ENCODE assay signal across 7 cellular contexts in the genomic region with DNA sequence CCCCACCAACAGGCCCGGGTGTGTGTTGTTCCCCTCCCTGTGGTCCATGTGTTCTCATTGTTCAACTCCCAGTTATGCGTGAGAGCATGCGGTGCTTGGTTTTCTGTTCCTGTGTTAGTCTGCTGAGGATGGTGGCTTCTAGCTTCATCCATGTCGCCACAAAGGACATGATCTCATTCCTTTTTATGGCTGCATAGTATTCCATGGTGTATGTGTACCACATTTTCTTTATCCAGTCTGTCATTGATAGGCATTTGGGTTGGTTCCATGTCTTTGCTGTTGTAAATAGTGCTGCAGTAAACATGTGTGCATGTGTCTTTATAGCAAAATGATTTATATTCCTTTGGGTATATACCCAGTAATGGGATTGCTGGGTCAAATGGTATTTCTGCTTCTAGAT. TPM values are rescaled to one million over a fixed set of nuclear protein-coding genes. Genes with fewer than 3 reads are reported as not detected.
A peak's percentile ranks its signal among the peaks of the same experiment; 100 is the strongest.
DNase-seq lines count a peak whose midpoint lies in the region; ATAC-seq, FAIRE-seq and TF ChIP-seq lines count a peak whose summit lies in the region.
"Not testable (repeated sequence)": the region's sequence is repeated elsewhere in the genome, so short reads cannot be mapped to it uniquely, and the experiment has no call there.

No MANE protein-coding gene starts in this region.

- not testable (repeated sequence) for H3K27me3 ChIP-seq in CD4-positive, alpha-beta memory T cell (ENCODE audit: insufficient read depth, low read length); K562 (ENCODE audit: control insufficient read depth in 2 of 2, insufficient read depth in 2 of 2, low read length in 2 of 2)

- BruUV-seq in K562 (replicated peaks; lab: Mats Ljungman, UMichigan) = not testable (repeated sequence)

- H3K27me3 Mint-ChIP-seq in CD4-positive, alpha-beta memory T cell; HFFc6 (ENCODE audit: insufficient read depth); T-helper 17 cell; activated T-cell treated with anti-CD3 and anti-CD28 coated beads, Interleukin-2, amount 50 U/mL, for 24 hours; endothelial cell (ENCODE audit: unreplicated experiment); naive thymus-derived CD8-positive, alpha-beta T cell: not testable (repeated sequence)

- WGBS in K562 (ENCODE audit: insufficient coverage, low coverage, missing lambda C conversion rate) = 96% methylated on average over 3 of the region's 4 CpGs

- H3K9me3 ChIP-seq in CD4-positive, alpha-beta memory T cell (ENCODE audit: control insufficient read depth in 1 of 2, low read length in 2 of 2); T-helper 17 cell (ENCODE audit: control insufficient read depth, low read length, poor library complexity, severe bottlenecking); K562 (replicated peaks; ENCODE audit: control insufficient read depth, insufficient read depth, low read depth, low read length): not testable (repeated sequence)

- DNase-seq in CD4-positive, alpha-beta memory T cell; HFFc6; T-helper 17 cell; activated T-cell treated with anti-CD3 and anti-CD28 coated beads, Interleukin-2, amount 50 U/mL, for 24 hours; K562 (ENCODE audit: extremely low read depth in 1 of 4, low spot score in 3 of 4); endothelial cell (ENCODE audit: low spot score); naive thymus-derived CD8-positive, alpha-beta T cell: not testable (repeated sequence)

- H3K4me2 ChIP-seq in K562 (ENCODE audit: insufficient read depth, low read length) = not testable (repeated sequence)

- not testable (repeated sequence) for FAIRE-seq in K562 (lab: Jason Lieb, UNC)

- intact Hi-C loops in CD4-positive, alpha-beta memory T cell (cut with micrococcal nuclease); K562 (cut with micrococcal nuclease): not testable (repeated sequence)

- peak overlapping the region in 5 of 7 donors; percentile 35 to 84 (median 52) for H3K27ac Mint-ChIP-seq in CD4-positive, alpha-beta memory T cell
- peak overlapping the region; percentile 26; the same call in 1 of the 2 replicates for H3K27ac Mint-ChIP-seq in HFFc6
- H3K27ac Mint-ChIP-seq in T-helper 17 cell = peak overlapping the region; percentile 77
- peak overlapping the region; percentile 64 for H3K27ac Mint-ChIP-seq in activated T-cell treated with anti-CD3 and anti-CD28 coated beads, Interleukin-2, amount 50 U/mL, for 24 hours
- peak overlapping the region; percentile 41 for H3K27ac Mint-ChIP-seq in endothelial cell (ENCODE audit: unreplicated experiment)
- peak overlapping the region in 8 of 10 donors; percentile 28 to 80 (median 56) for H3K27ac Mint-ChIP-seq in naive thymus-derived CD8-positive, alpha-beta T cell

- H3K4me1 ChIP-seq in CD4-positive, alpha-beta memory T cell (ENCODE audit: insufficient read depth, low read length) = peaks cover 32% of the 10 kb centered on the region
- not testable (repeated sequence) for H3K4me1 ChIP-seq in K562 (replicated peaks in 1 of 2; ENCODE audit: control insufficient read depth in 2 of 2, insufficient read depth in 2 of 2, low read length in 2 of 2)

- peaks cover 35 to 80% (median 47%) of the 10 kb centered on the region in 4 donors for H3K4me1 Mint-ChIP-seq in CD4-positive, alpha-beta memory T cell
- H3K4me1 Mint-ChIP-seq in HFFc6 (ENCODE audit: low read depth) (peaks cover 51% of the 10 kb centered on the region), T-helper 17 cell (peaks cover 34% of the 10 kb centered on the region)
- H3K4me1 Mint-ChIP-seq in activated T-cell treated with anti-CD3 and anti-CD28 coated beads, Interleukin-2, amount 50 U/mL, for 24 hours (ENCODE audit: low read depth) = peaks cover 51% of the 10 kb centered on the region
- H3K4me1 Mint-ChIP-seq in endothelial cell (ENCODE audit: unreplicated experiment) = not testable (repeated sequence)
- H3K4me1 Mint-ChIP-seq in naive thymus-derived CD8-positive, alpha-beta T cell = peaks cover 22 to 76% (median 57%) of the 10 kb centered on the region in 4 donors

- peaks cover 10 to 27% of the 10 kb centered on the region in 2 donors for H3K36me3 Mint-ChIP-seq in CD4-positive, alpha-beta memory T cell
- H3K36me3 Mint-ChIP-seq in HFFc6 (ENCODE audit: low read depth) (peaks cover 32% of the 10 kb centered on the region), endothelial cell (ENCODE audit: low read depth, unreplicated experiment) (peaks cover 12% of the 10 kb centered on the region)
- not testable (repeated sequence) for H3K36me3 Mint-ChIP-seq in T-helper 17 cell (ENCODE audit: low read depth)
- H3K36me3 Mint-ChIP-seq in activated T-cell treated with anti-CD3 and anti-CD28 coated beads, Interleukin-2, amount 50 U/mL, for 24 hours (ENCODE audit: low read depth) = peaks cover 59% of the 10 kb centered on the region
- H3K36me3 Mint-ChIP-seq in naive thymus-derived CD8-positive, alpha-beta T cell = peaks cover 0 to 46% (median 6%) of the 10 kb centered on the region in 3 donors

- ATAC-seq in T-helper 17 cell; K562; naive thymus-derived CD8-positive, alpha-beta T cell: not testable (repeated sequence)

- not testable (repeated sequence) for H4K20me1 ChIP-seq in K562 (replicated peaks; ENCODE audit: control insufficient read depth, insufficient read depth, low read length)

- H3K9me1 ChIP-seq in K562 (ENCODE audit: control insufficient read depth, insufficient read depth, low read length) = not testable (repeated sequence)

- not testable (repeated sequence) for TF ChIP-seq CTCF in HFFc6 (IDR thresholded peaks at IDR 0.05); K562 (IDR thresholded peaks at IDR 0.05 in 2 of 3, conservative IDR thresholded peaks at IDR 0.05 in 1 of 3; ENCODE audit: insufficient read depth in 2 of 3, low read depth in 1 of 3, low read length in 3 of 3); endothelial cell (IDR thresholded peaks at IDR 0.05; ENCODE audit: unreplicated experiment)

- peak overlapping the region in 2 of 8 donors; percentile 13 to 51 for H3K4me3 Mint-ChIP-seq in CD4-positive, alpha-beta memory T cell
- H3K4me3 Mint-ChIP-seq in HFFc6; activated T-cell treated with anti-CD3 and anti-CD28 coated beads, Interleukin-2, amount 50 U/mL, for 24 hours; naive thymus-derived CD8-positive, alpha-beta T cell: not testable (repeated sequence)
- peak overlapping the region; percentile 45 for H3K4me3 Mint-ChIP-seq in T-helper 17 cell
- peak overlapping the region; percentile 8 for H3K4me3 Mint-ChIP-seq in endothelial cell (ENCODE audit: unreplicated experiment)

- H3K79me2 ChIP-seq in K562 (ENCODE audit: control insufficient read depth, insufficient read depth, low read length) = peaks cover 59% of the 10 kb centered on the region

- not testable (repeated sequence) for H2AFZ ChIP-seq in K562 (ENCODE audit: low read depth, low read length)

- TF ChIP-seq POLR2A in K562 (conservative IDR thresholded peaks at IDR 0.05) = not testable (repeated sequence)

- H3K27ac ChIP-seq in CD4-positive, alpha-beta memory T cell (ENCODE audit: low read depth, low read length); K562 (ENCODE audit: extremely low read depth, low read depth, low read length): not testable (repeated sequence)

- CTCF ChIA-PET in CD4-positive, alpha-beta memory T cell (lab: Charles Lee; ENCODE audit: partially characterized antibody) = interaction anchor here (1.3 kb wide), 1 partner anchor 13 kb away, joined by 6 read pairs; no protein-coding TSS in a partner anchor
- CTCF ChIA-PET in K562 (lab: Yijun Ruan, JAX; ENCODE audit: low intra/inter-chr PET ratio) = not testable (repeated sequence)

- not testable (repeated sequence) for TF ChIP-seq RAD21 in K562 (CRISPR knock-in tag; conservative IDR thresholded peaks at IDR 0.05 in 1 of 2, IDR thresholded peaks at IDR 0.05 in 1 of 2)

- H3K36me3 ChIP-seq in CD4-positive, alpha-beta memory T cell (ENCODE audit: insufficient read depth, low read length); K562 (ENCODE audit: control insufficient read depth, insufficient read depth, low read length): not testable (repeated sequence)

- POLR2A ChIA-PET in CD4-positive, alpha-beta memory T cell (lab: Charles Lee; ENCODE audit: partially characterized antibody) = interaction anchor here (0.6 kb wide), 1 partner anchor 63 kb away, joined by 3 read pairs; no protein-coding TSS in a partner anchor
- POLR2A ChIA-PET in K562 (lab: Yijun Ruan, JAX); naive thymus-derived CD8-positive, alpha-beta T cell (lab: Charles Lee): not testable (repeated sequence)

- not testable (repeated sequence) for H3K9me3 Mint-ChIP-seq in CD4-positive, alpha-beta memory T cell; HFFc6; activated T-cell treated with anti-CD3 and anti-CD28 coated beads, Interleukin-2, amount 50 U/mL, for 24 hours; endothelial cell (ENCODE audit: unreplicated experiment); naive thymus-derived CD8-positive, alpha-beta T cell

- not testable (repeated sequence) for H3K4me3 ChIP-seq in CD4-positive, alpha-beta memory T cell (ENCODE audit: low read length in 2 of 2); K562

- not testable (repeated sequence) for TF ChIP-seq EP300 in K562 (IDR thresholded peaks at IDR 0.05; ENCODE audit: low read length)

- not testable (repeated sequence) for H3K9ac ChIP-seq in K562 (ENCODE audit: insufficient read depth in 1 of 2, low read depth in 2 of 2, low read length in 2 of 2)

- in situ Hi-C loops in K562 (cut with MboI) = not testable (repeated sequence)

RNA-seq across cellular contexts. Expression of a gene that starts 51.2 kb away (rescaled TPM):
- total RNA-seq in CD4-positive, alpha-beta memory T cell = 10 to 100 TPM; 43.5 to 44.1 TPM
- 10 to 100 TPM in 1 of 2 donors, 1 to 10 TPM in 1; 5.5 to 14.7 TPM for polyA plus RNA-seq in CD4-positive, alpha-beta memory T cell
- 10 to 100 TPM; 42.7 to 62.9 (median 48.6) TPM for total RNA-seq in HFFc6 (2021; fragmentation: NEBNext Ultra II Directional; extraction: Animal tissue kit (Norgen Biotek cat#: 25700))
- 10 to 100 TPM; 55.2 to 68.6 TPM for total RNA-seq in T-helper 17 cell
- 95.4 and 344 TPM in 2 replicates for total RNA-seq in K562 (2011; cell fraction: chromatin; rRNA removed; ENCODE audit: low replicate concordance)
- total RNA-seq in K562 (2011; cell fraction: nucleolus; rRNA removed) = 211 and 238 TPM in 2 replicates
- total RNA-seq in K562 (2011; cell fraction: nucleoplasm; rRNA removed) = 98.1 and 116 TPM in 2 replicates
- total RNA-seq in K562 (2014; rRNA removed) = 63.0 and 94.0 TPM in 2 replicates
- total RNA-seq in K562 (2014; rRNA removed; fragmentation: Illumina TruSeq; extraction: Trizol) = 13.7 and 21.2 TPM in 2 replicates
- 33.2 and 34.8 TPM in 2 replicates for total RNA-seq in K562 (2015; rRNA removed; fragmentation: Illumina TruSeq; extraction: Trizol)
- total RNA-seq in K562 (2021) = 126 and 140 TPM in 2 replicates
- 15.3 and 40.1 TPM in 2 replicates for polyA plus RNA-seq in K562 (2011; rRNA removed)
- polyA plus RNA-seq in K562 (2011; cell fraction: cytosol; rRNA removed) = 15.5 and 39.0 TPM in 2 replicates
- polyA plus RNA-seq in K562 (2011; cell fraction: nucleus; rRNA removed) = 204 and 334 TPM in 2 replicates
- polyA plus RNA-seq in K562 (2012) = 52.7 and 74.7 TPM in 2 replicates
- 71.2 and 88.2 TPM in 2 replicates for polyA plus RNA-seq in K562 (2014; fragmentation: Illumina TruSeq; extraction: Trizol)
- polyA plus RNA-seq in K562 (2014; fragmentation: Nextera tagmentation; extraction: Ambion mirVana) = under 1 TPM; 0.21 to 0.25 TPM
- polyA plus RNA-seq in K562 (2014; rRNA removed) = 72.8 and 73.4 TPM in 2 replicates
- polyA minus RNA-seq in K562 (2011; rRNA and poly(A)+ RNA removed) = 12.6 and 14.7 TPM in 2 replicates
- 49.7 and 59.2 TPM in 2 replicates for polyA minus RNA-seq in K562 (2011; cell fraction: cytosol; rRNA and poly(A)+ RNA removed)
- polyA minus RNA-seq in K562 (2011; cell fraction: nucleus; rRNA and poly(A)+ RNA removed) = 57.4 and 59.4 TPM in 2 replicates
- total RNA-seq in endothelial cell (ENCODE audit: unreplicated experiment) = 45.9 TPM
- 10 to 100 TPM; 48.6 to 57.1 TPM for total RNA-seq in naive thymus-derived CD8-positive, alpha-beta T cell
- polyA plus RNA-seq in naive thymus-derived CD8-positive, alpha-beta T cell = 10 to 100 TPM in 1 of 3 donors, 1 to 10 TPM in 2; 8.2 to 15.3 (median 8.7) TPM

Comparison
In these comparisons a context has a peak if more than half of its experiments do, and no peak if none do; other contexts are left out.
1. H3K27ac Mint-ChIP-seq: peak in every context shown above with its lines; median percentile 77 in T-helper 17 cell; 64 in activated T-cell treated with anti-CD3 and anti-CD28 coated beads, Interleukin-2, amount 50 U/mL, for 24 hours; 56 in naive thymus-derived CD8-positive, alpha-beta T cell; 52 in CD4-positive, alpha-beta memory T cell; 41 in endothelial cell; 26 in HFFc6.